32 cellular contexts compared by ENCODE assay signal in genomic region chr2:122481244-122481622, GRCh38.
"Had no signal": no experiment of that assay in that cellular context is flagged by ENCODE, and none has a peak within 500 bp of the region (broad histone marks: within the 10 kb centered on the region; RNA-seq: fewer than 3 reads in every experiment).

No MANE protein-coding gene starts in this region.

- H3K27ac ChIP-seq: brain microvascular endothelial cell, Peyer's patch, SJSA1, WERI-Rb-1 had no signal

- H3K36me3 ChIP-seq: brain microvascular endothelial cell, MG63, Peyer's patch, SJSA1, WERI-Rb-1 had no signal

- H3K27me3 ChIP-seq: brain microvascular endothelial cell, MG63, Peyer's patch, SJSA1 had no signal

- H3K4me2 ChIP-seq: SK-N-SH had no signal

- H3K9ac ChIP-seq: SK-N-SH had no signal

- H3K9me3 ChIP-seq: MG63, Peyer's patch, SJSA1, SK-N-SH had no signal

- H3K4me3 ChIP-seq: MG63, Peyer's patch, SJSA1 had no signal

- DNase-seq: activated CD4-positive, alpha-beta memory T cell treated with anti-CD3 and anti-CD28 coated beads, Interleukin-2, amount 10 ng/mL, durations not matched to agents 7 days and 5 days; activated CD4-positive, alpha-beta T cell treated with anti-CD3 and anti-CD28 coated beads for 1 hour; activated CD4-positive, alpha-beta T cell treated with anti-CD3 and anti-CD28 coated beads for 48 hours; activated CD4-positive, CD25-positive, alpha-beta regulatory T cell; activated CD8-positive, alpha-beta memory T cell treated with anti-CD3 and anti-CD28 coated beads for 24 hours; activated CD8-positive, alpha-beta memory T cell treated with anti-CD3 and anti-CD28 coated beads, Interleukin-2, amount 10 ng/mL, durations not matched to agents 7 days and 5 days; activated CD8-positive, alpha-beta memory T cell treated with anti-CD3 and anti-CD28 coated beads, Interleukin-2, amount 50 U/mL, for 48 hours; activated effector memory CD4-positive, alpha-beta T cell treated with anti-CD3 and anti-CD28 coated beads, Interleukin-2, amount 50 U/mL, for 16 hours; activated naive CD4-positive, alpha-beta T cell; activated naive CD4-positive, alpha-beta T cell treated with anti-CD3 and anti-CD28 coated beads, Interleukin-2, amount 50 U/mL, for 16 hours; activated naive CD8-positive, alpha-beta T cell treated with anti-CD3 and anti-CD28 coated beads for 36 hours; activated T-cell treated with anti-CD3 and anti-CD28 coated beads, Interleukin-2, amount 50 U/mL, for 48 hours; amniotic stem cell; aorta; brain microvascular endothelial cell; central memory CD4-positive, alpha-beta T cell; KG1; MG63; NCI-H1048; NCI-H1105 treated with DMSO at 0.1 percent for 48 hours; NCI-H1436 treated with DMSO at 0.1 percent for 48 hours; NCI-H1694 treated with DMSO at 0.1 percent for 48 hours; NCI-H2029; NCI-H345; NCI-H748 treated with DMSO at 0.1 percent for 48 hours; NK-92 treated with Interleukin-12 subunit alpha and Interleukin-12 subunit beta, amount 100 ng/mL, for 24 hours; Peyer's patch; RPMI8226; SHP77 treated with DMSO at 0.1 percent for 48 hours; SK-N-SH; WERI-Rb-1 had no signal

- H3K4me1 ChIP-seq: Peyer's patch, SJSA1 had no signal
